ENCODE assay signal across 9 cellular contexts in genomic region chr3:176491084-176491483, GRCh38.
"Had no signal": no experiment of that assay in that cellular context is flagged by ENCODE, and none has a peak within 500 bp of the region (broad histone marks: within the 10 kb centered on the region; RNA-seq: fewer than 3 reads in every experiment).

No MANE protein-coding gene starts in this region.

- H2AFZ ChIP-seq: GM23248, GM23338 had no signal

- H3K4me3 ChIP-seq: GM23248, GM23338, HAP-1 had no signal

- H3K9me3 ChIP-seq: HAP-1 had no signal

- H3K36me3 ChIP-seq: HAP-1 had no signal

- H3K27ac ChIP-seq: GM23248 had no signal

- ATAC-seq: GM23338, HCT116 had no signal

- H3K9ac ChIP-seq: GM23248 had no signal

- H3K4me1 ChIP-seq: HAP-1 had no signal

- DNase-seq: GM23248, GOT3, H7, H9, HCEC 1CT, HFFc6 had no signal

- H3K4me2 ChIP-seq: GM23338 had no signal
